ENCODE assay signal across 17 cellular contexts in genomic region chr1:230548997-230549396, GRCh38.
DNase-seq lines count a peak whose midpoint lies in the region; TF ChIP-seq lines count a peak whose summit lies in the region.
"Had no signal": no experiment of that assay in that cellular context is flagged by ENCODE, and none has a peak within 500 bp of the region (broad histone marks: within the 10 kb centered on the region; RNA-seq: fewer than 3 reads in every experiment).

No MANE protein-coding gene starts in this region.

- no peaks in the 10 kb centered on the region for H3K9me3 Mint-ChIP-seq in nephron
- H3K9me3 Mint-ChIP-seq: activated B cell treated with CpG ODN at 0.5 μM for 24 hours; activated naive CD8-positive, alpha-beta T cell treated with anti-CD3 and anti-CD28 coated beads, Interleukin-2, amount 10 ng/mL, durations not matched to agents 7 days and 5 days; stimulated activated naive CD8-positive, alpha-beta T cell treated with anti-CD3 and anti-CD28 coated beads, Interleukin-15, amount 100 ng/mL, for 72 hours had no signal

- peaks cover 8% of the 10 kb centered on the region for H3K4me1 Mint-ChIP-seq in nephron
- H3K4me1 Mint-ChIP-seq: activated B cell treated with CpG ODN at 0.5 μM for 24 hours; CD4-positive, alpha-beta memory T cell; stimulated activated naive CD8-positive, alpha-beta T cell treated with anti-CD3 and anti-CD28 coated beads, Interleukin-15, amount 100 ng/mL, for 72 hours; T-helper 17 cell had no signal

- no peak overlapping the region for H3K4me3 Mint-ChIP-seq in nephron
- H3K4me3 Mint-ChIP-seq: activated B cell treated with CpG ODN at 0.5 μM for 24 hours; activated naive CD8-positive, alpha-beta T cell treated with anti-CD3 and anti-CD28 coated beads, Interleukin-2, amount 10 ng/mL, durations not matched to agents 7 days and 5 days; CD4-positive, alpha-beta memory T cell; stimulated activated naive CD8-positive, alpha-beta T cell treated with anti-CD3 and anti-CD28 coated beads, Interleukin-15, amount 100 ng/mL, for 72 hours; T-helper 17 cell had no signal

- H3K27me3 Mint-ChIP-seq in nephron (ENCODE audit: low read depth), result peaks cover 15% of the 10 kb centered on the region

- peak overlapping the region in 2 of 3 experiments; percentile 20 to 70 for H3K27ac Mint-ChIP-seq in nephron
- H3K27ac Mint-ChIP-seq: activated B cell treated with CpG ODN at 0.5 μM for 24 hours; activated naive CD8-positive, alpha-beta T cell treated with anti-CD3 and anti-CD28 coated beads, Interleukin-2, amount 10 ng/mL, durations not matched to agents 7 days and 5 days; CD4-positive, alpha-beta memory T cell; T-helper 17 cell had no signal

- DNase-seq in DMS79 (lab: John Stamatoyannopoulos, UW), result peak; percentile 89
- DNase-seq in NCI-H1694 (lab: John Stamatoyannopoulos, UW), result peak; percentile 71
- peak; percentile 64 for DNase-seq in NCI-H69 (lab: John Stamatoyannopoulos, UW)
- no peak for DNase-seq in stimulated activated CD4-positive, alpha-beta T cell treated with anti-CD3 and anti-CD28 coated beads, Interleukin-4, amount 100 ng/mL, for 24 hours
- no peak for DNase-seq in GM13977 (ENCODE audit: low spot score)
- DNase-seq in UCSD-AML1 (lab: John Stamatoyannopoulos, UW; ENCODE audit: unreplicated experiment), result no peak
- no peak for DNase-seq in activated CD4-positive, alpha-beta T cell treated with anti-CD3 and anti-CD28 coated beads for 4 hours
- DNase-seq: activated B cell treated with CpG ODN at 0.5 μM for 24 hours; activated CD8-positive, alpha-beta memory T cell treated with anti-CD3 and anti-CD28 coated beads for 24 hours; activated naive CD8-positive, alpha-beta T cell treated with anti-CD3 and anti-CD28 coated beads, Interleukin-2, amount 10 ng/mL, durations not matched to agents 7 days and 5 days; CD4-positive, alpha-beta memory T cell; erythroblast; gastrocnemius medialis; NCI-H446 treated with DMSO at 0.1 percent for 48 hours; stimulated activated naive CD8-positive, alpha-beta T cell treated with anti-CD3 and anti-CD28 coated beads, Interleukin-15, amount 100 ng/mL, for 72 hours; T-helper 17 cell had no signal

- in situ Hi-C loops in GM13977 (cut with MboI; ENCODE audit: low pct_unique_long_range_greater_than_20kb, low sequenced_read_pairs, unreplicated experiment), result no loop called here

- no peaks in the 10 kb centered on the region for H3K36me3 Mint-ChIP-seq in nephron (ENCODE audit: low read depth)
- H3K36me3 Mint-ChIP-seq: activated naive CD8-positive, alpha-beta T cell treated with anti-CD3 and anti-CD28 coated beads, Interleukin-2, amount 10 ng/mL, durations not matched to agents 7 days and 5 days; CD4-positive, alpha-beta memory T cell had no signal

- no peak for TF ChIP-seq CTCF in nephron (IDR thresholded peaks at IDR 0.05; ENCODE audit: unreplicated experiment in 3 of 3)
- no peak for TF ChIP-seq CTCF in GM13977 (IDR thresholded peaks at IDR 0.05; ENCODE audit: extremely low read depth, insufficient read depth, missing control alignments)

Comparison
In these comparisons a context has a peak if more than half of its experiments do, and no peak if none do; other contexts are left out.
1. DNase-seq: peak in DMS79 (single experiment), NCI-H1694 (single experiment) and NCI-H69 (single experiment); none in stimulated activated CD4-positive, alpha-beta T cell treated with anti-CD3 and anti-CD28 coated beads, Interleukin-4, amount 100 ng/mL, for 24 hours (single experiment), GM13977 (single experiment), UCSD-AML1 (single experiment) and activated CD4-positive, alpha-beta T cell treated with anti-CD3 and anti-CD28 coated beads for 4 hours (0 of 2).